ENCODE assay signal across 16 cellular contexts in genomic region chr4:139207247-139207646, GRCh38. TPM values are rescaled to one million over a fixed set of nuclear protein-coding genes. Genes with fewer than 3 reads are reported as not detected.
DNase-seq lines count a peak whose midpoint lies in the region; ATAC-seq and TF ChIP-seq lines count a peak whose summit lies in the region.
"Had no signal": no experiment of that assay in that cellular context is flagged by ENCODE, and none has a peak within 500 bp of the region (broad histone marks: within the 10 kb centered on the region; RNA-seq: fewer than 3 reads in every experiment).

No MANE protein-coding gene starts in this region.

- peaks cover 12 to 18% of the 10 kb centered on the region in 2 donors for H3K4me1 ChIP-seq in adrenal gland (replicated peaks in 1 of 2)
- peaks cover 6 to 15% of the 10 kb centered on the region in 2 donors for H3K4me1 ChIP-seq in neuronal stem cell (ENCODE audit: control insufficient read depth in 2 of 2, insufficient read depth in 1 of 2, low read depth in 1 of 2, low read length in 2 of 2)

- WGBS in adrenal gland, 4 donors, result 37 to 47% (median 39%) methylated on average over 3 of the region's 3 CpGs
- WGBS in neuronal stem cell (ENCODE audit: extremely low coverage in 2 of 2, insufficient read length in 2 of 2, insufficient replicate concordance in 1 of 2), 2 donors, result no CpG with 5 or more reads among the region's 3 CpGs

- no peak overlapping the region for H4K8ac ChIP-seq in neuronal stem cell (ENCODE audit: low read depth, low read length)

- DNase-seq in GM13976 (ENCODE audit: low spot score), result peak; percentile 40
- DNase-seq in adrenal gland, result peak in 2 of 7 donors; percentile 22 to 45
- no peak for DNase-seq in neuronal stem cell (ENCODE audit: low spot score)
- DNase-seq in cerebellar cortex (ENCODE audit: low spot score), result no peak
- DNase-seq in EL, result no peak
- DNase-seq in HuH-7.5 (ENCODE audit: low spot score), result no peak
- no peak for DNase-seq in mesenteric fat pad (ENCODE audit: low spot score)
- DNase-seq: activated T-cell treated with anti-CD3 and anti-CD28 coated beads, Interleukin-2, amount 50 U/mL, for 24 hours; COR-L47; glutamatergic neuron; Karpas-422; mesenchymal stem cell; NCI-H187 treated with DMSO at 0.1 percent for 48 hours; nephron progenitor cell; PC-3 had no signal

- H3K4me3 ChIP-seq in adrenal gland, result no peak overlapping the region
- no peak overlapping the region for H3K4me3 ChIP-seq in neuronal stem cell (ENCODE audit: low read length in 2 of 2)

- H3K27me3 ChIP-seq in adrenal gland (no peaks in the 10 kb centered on the region), neuronal stem cell (ENCODE audit: control insufficient read depth in 3 of 3, insufficient read depth in 3 of 3, low read depth in 1 of 3, low read length in 3 of 3) (no peaks in the 10 kb centered on the region)

- ATAC-seq in HG03565 (IDR thresholded peaks at IDR 0.05; ENCODE audit: unreplicated experiment), result peak; percentile 42
- ATAC-seq: PC-3 had no signal

- intact Hi-C loops in adrenal gland (cut with DNase I), result loop anchor here in 1 of 2 donors (10.0 kb wide), 1 partner anchor 188 kb away; no protein-coding TSS in a partner anchor

- H2AFZ ChIP-seq in neuronal stem cell (ENCODE audit: low read length), result peak overlapping the region; percentile 61

- TF ChIP-seq CTCF in GM13976 (IDR thresholded peaks at IDR 0.05; ENCODE audit: borderline replicate concordance, control extremely low read depth, extremely low read depth, insufficient read depth, missing control alignments) (no peak), adrenal gland (IDR thresholded peaks at IDR 0.05) (no peak)

- no peak overlapping the region for H3K4me2 ChIP-seq in neuronal stem cell (ENCODE audit: insufficient read depth, low read length, poor library complexity, severe bottlenecking)

- H3K4ac ChIP-seq in neuronal stem cell (ENCODE audit: low read length), result no peak overlapping the region

- no peak overlapping the region for H2BK15ac ChIP-seq in neuronal stem cell (ENCODE audit: low read length)

- TF ChIP-seq POLR2A in adrenal gland (IDR thresholded peaks at IDR 0.05), result no peak

- H4K91ac ChIP-seq in neuronal stem cell (ENCODE audit: low read depth, low read length, poor library complexity), result no peak overlapping the region

- no peak overlapping the region for H2AK5ac ChIP-seq in neuronal stem cell (ENCODE audit: low read depth, low read length)

- no peak overlapping the region for H2BK5ac ChIP-seq in neuronal stem cell (ENCODE audit: low read length)

- H3K9ac ChIP-seq in neuronal stem cell (ENCODE audit: low read depth, low read length, poor library complexity), result no peak overlapping the region

- H3K27ac ChIP-seq in adrenal gland (peak overlapping the region; percentile 1 to 90 (median 69)), neuronal stem cell (replicated peaks; ENCODE audit: low read length) (no peak overlapping the region)

- no peak overlapping the region for H3K14ac ChIP-seq in neuronal stem cell (ENCODE audit: low read length)

- no peak overlapping the region for H2BK120ac ChIP-seq in neuronal stem cell (ENCODE audit: low read depth, low read length)

- H3K36me3 ChIP-seq in adrenal gland (replicated peaks in 1 of 2), result no peaks in the 10 kb centered on the region
- H3K36me3 ChIP-seq in neuronal stem cell (replicated peaks in 1 of 2; ENCODE audit: control insufficient read depth in 2 of 2, insufficient read depth in 2 of 2, low read length in 2 of 2), result no peaks in the 10 kb centered on the region

- no peak overlapping the region for H2BK12ac ChIP-seq in neuronal stem cell (ENCODE audit: low read length)

- in situ Hi-C loops in GM13976 (cut with MboI; ENCODE audit: low sequenced_read_pairs, unreplicated experiment), result no loop called here

- H3K9me3 ChIP-seq in adrenal gland (replicated peaks in 1 of 3) (no peaks in the 10 kb centered on the region), neuronal stem cell (replicated peaks in 1 of 2; ENCODE audit: control insufficient read depth in 2 of 2, insufficient read depth in 1 of 2, low read depth in 1 of 2, low read length in 2 of 2) (no peaks in the 10 kb centered on the region)

- H3K18ac ChIP-seq in neuronal stem cell (ENCODE audit: low read length), result no peak overlapping the region

- no peaks in the 10 kb centered on the region for H3K79me1 ChIP-seq in neuronal stem cell (ENCODE audit: low read depth, low read length)

- H3K23ac ChIP-seq in neuronal stem cell (ENCODE audit: low read depth, low read length, poor library complexity), result no peak overlapping the region

RNA-seq across cellular contexts. Expression of gene ELF2, which starts 30.2 kb away (rescaled TPM):
- total RNA-seq in adrenal gland (10 to 100 TPM; 14.0 to 46.9 (median 33.8) TPM), mesenteric fat pad (43.2 TPM)
- 10 to 100 TPM; 14.8 to 20.7 (median 15.9) TPM for polyA plus RNA-seq in adrenal gland
- 22.2 TPM for polyA plus RNA-seq in neuronal stem cell (2013, experiment 1 of 2)
- polyA plus RNA-seq in neuronal stem cell (2013, experiment 2 of 2), result 22.4 TPM
